10 cellular contexts compared by ENCODE assay signal in genomic region chr3:76369170-76369569, GRCh38.
DNase-seq lines count a peak whose midpoint lies in the region; ATAC-seq, FAIRE-seq and TF ChIP-seq lines count a peak whose summit lies in the region.
"Had no signal": no experiment of that assay in that cellular context is flagged by ENCODE, and none has a peak within 500 bp of the region (broad histone marks: within the 10 kb centered on the region; RNA-seq: fewer than 3 reads in every experiment).

No MANE protein-coding gene starts in this region.

- no peaks in the 10 kb centered on the region for H3K27me3 ChIP-seq in RWPE2 (ENCODE audit: insufficient read depth, poor library complexity, severe bottlenecking)

- ATAC-seq in RWPE2 (ENCODE audit: low read depth): peak; percentile 56; the same call in 1 of the 3 replicates
- ATAC-seq: effector memory CD8-positive, alpha-beta T cell had no signal

- H3K27ac ChIP-seq in HEK293 (ENCODE audit: extremely low read depth, low read depth, low read length) (no peak overlapping the region), RWPE2 (ENCODE audit: poor library complexity, severe bottlenecking) (no peak overlapping the region)

- H3K36me3 ChIP-seq in HEK293 (ENCODE audit: control insufficient read depth in 2 of 2, insufficient read depth in 1 of 2, low read length in 2 of 2) (no peaks in the 10 kb centered on the region), RWPE2 (ENCODE audit: low read depth) (no peaks in the 10 kb centered on the region)

- H3K27me3 Mint-ChIP-seq in activated T-helper 2 cell treated with anti-CD3 and anti-CD28 coated beads, Interferon-gamma antibody, Interleukin-2, Interleukin-4, amounts not matched to agents 10 μg/mL and 5 μg/mL and 100 μg/mL, durations not matched to agents 14 hours and 24 hours and 36 hours (ENCODE audit: low read depth): no peaks in the 10 kb centered on the region
- H3K27me3 Mint-ChIP-seq: activated T-cell treated with anti-CD3 and anti-CD28 coated beads, Interleukin-2, amount 50 U/mL, for 24 hours; effector memory CD8-positive, alpha-beta T cell had no signal

- CTCF ChIA-PET in HEK293 (lab: Yijun Ruan, JAX): interaction anchor here (0.6 kb wide), 2 partner anchors 93 to 579 kb away, joined by 4 to 5 read pairs; no protein-coding TSS in a partner anchor

- H3K9me3 ChIP-seq in HEK293 (ENCODE audit: control insufficient read depth, insufficient read depth, low read depth, low read length) (no peaks in the 10 kb centered on the region), RWPE2 (ENCODE audit: severe bottlenecking) (no peaks in the 10 kb centered on the region)

- H3K4me1 Mint-ChIP-seq in activated T-helper 2 cell treated with anti-CD3 and anti-CD28 coated beads, Interferon-gamma antibody, Interleukin-2, Interleukin-4, amounts not matched to agents 10 μg/mL and 5 μg/mL and 100 μg/mL, durations not matched to agents 14 hours and 24 hours and 36 hours (ENCODE audit: low read depth): no peaks in the 10 kb centered on the region

- H3K4me3 ChIP-seq in AG10803 (ENCODE audit: low read length) (no peak overlapping the region), HEK293 (ENCODE audit: low read depth, low read length) (no peak overlapping the region), RWPE2 (ENCODE audit: severe bottlenecking) (no peak overlapping the region)

- no peak overlapping the region for H3K27ac Mint-ChIP-seq in activated T-helper 2 cell treated with anti-CD3 and anti-CD28 coated beads, Interferon-gamma antibody, Interleukin-2, Interleukin-4, amounts not matched to agents 10 μg/mL and 5 μg/mL and 100 μg/mL, durations not matched to agents 14 hours and 24 hours and 36 hours
- H3K27ac Mint-ChIP-seq: activated T-cell treated with anti-CD3 and anti-CD28 coated beads, Interleukin-2, amount 50 U/mL, for 24 hours; effector memory CD8-positive, alpha-beta T cell had no signal

- no peak for FAIRE-seq in GM19239 (lab: Jason Lieb, UNC)

- TF ChIP-seq CTCF in AG10803 (conservative IDR thresholded peaks at IDR 0.05; ENCODE audit: low read length): peak; percentile 51
- TF ChIP-seq CTCF in HEK293 (tag by site-specific recombination; IDR thresholded peaks at IDR 0.05): no peak
- peak; percentile 36 for TF ChIP-seq CTCF in RWPE2 (IDR thresholded peaks at IDR 0.05; ENCODE audit: poor library complexity, severe bottlenecking)

- DNase-seq in AG10803 (ENCODE audit: low read depth): peak; percentile 26
- no peak for DNase-seq in RWPE2 (ENCODE audit: low spot score)
- DNase-seq in hepatic stellate cell (ENCODE audit: low spot score): peak; percentile 3
- DNase-seq in NCI-H1694 treated with DMSO at 0.1 percent for 48 hours (lab: John Stamatoyannopoulos, UW): no peak
- DNase-seq in activated T-helper 2 cell treated with anti-CD3 and anti-CD28 coated beads, Interferon-gamma antibody, Interleukin-2, Interleukin-4, amounts not matched to agents 10 μg/mL and 5 μg/mL and 100 μg/mL, durations not matched to agents 14 hours and 24 hours and 36 hours (ENCODE audit: low spot score): no peak
- DNase-seq in activated naive CD4-positive, alpha-beta T cell (lab: John Stamatoyannopoulos, UW): no peak
- no peak for DNase-seq in GM19239 (ENCODE audit: insufficient read length, low spot score)
- DNase-seq: activated T-cell treated with anti-CD3 and anti-CD28 coated beads, Interleukin-2, amount 50 U/mL, for 24 hours; effector memory CD8-positive, alpha-beta T cell had no signal

- peaks cover 36% of the 10 kb centered on the region for H3K9me3 Mint-ChIP-seq in activated T-helper 2 cell treated with anti-CD3 and anti-CD28 coated beads, Interferon-gamma antibody, Interleukin-2, Interleukin-4, amounts not matched to agents 10 μg/mL and 5 μg/mL and 100 μg/mL, durations not matched to agents 14 hours and 24 hours and 36 hours

- H3K36me3 Mint-ChIP-seq in activated T-helper 2 cell treated with anti-CD3 and anti-CD28 coated beads, Interferon-gamma antibody, Interleukin-2, Interleukin-4, amounts not matched to agents 10 μg/mL and 5 μg/mL and 100 μg/mL, durations not matched to agents 14 hours and 24 hours and 36 hours (ENCODE audit: low read depth): no peaks in the 10 kb centered on the region

- no peaks in the 10 kb centered on the region for H3K4me1 ChIP-seq in HEK293 (ENCODE audit: control insufficient read depth, insufficient read depth, low read length)
- no peaks in the 10 kb centered on the region for H3K4me1 ChIP-seq in RWPE2 (ENCODE audit: insufficient read depth, poor library complexity, severe bottlenecking)

- intact Hi-C loops in activated T-helper 2 cell treated with anti-CD3 and anti-CD28 coated beads, Interferon-gamma antibody, Interleukin-2, Interleukin-4, amounts not matched to agents 10 μg/mL and 5 μg/mL and 100 μg/mL, durations not matched to agents 14 hours and 24 hours and 36 hours (cut with micrococcal nuclease): no loop called here

- POLR2A ChIA-PET in HEK293 (lab: Yijun Ruan, JAX): no interaction called here

- H3K4me3 Mint-ChIP-seq in activated T-helper 2 cell treated with anti-CD3 and anti-CD28 coated beads, Interferon-gamma antibody, Interleukin-2, Interleukin-4, amounts not matched to agents 10 μg/mL and 5 μg/mL and 100 μg/mL, durations not matched to agents 14 hours and 24 hours and 36 hours (ENCODE audit: low read depth): no peak overlapping the region
- H3K4me3 Mint-ChIP-seq: activated T-cell treated with anti-CD3 and anti-CD28 coated beads, Interleukin-2, amount 50 U/mL, for 24 hours; effector memory CD8-positive, alpha-beta T cell had no signal

TF ChIP-seq in HEK293, 187 proteins besides CTCF, POLR2A, EP300 and RAD21:
- no peak for TF ChIP-seq ZNF664 (tag by site-specific recombination; IDR thresholded peaks at IDR 0.05)
- TF ChIP-seq ZNF404 (tag by site-specific recombination; IDR thresholded peaks at IDR 0.05): no peak
- no peak for TF ChIP-seq ZSCAN5A (tag by site-specific recombination; IDR thresholded peaks at IDR 0.05)
- TF ChIP-seq ZNF704 (tag by site-specific recombination; IDR thresholded peaks at IDR 0.05): no peak
- no peak for TF ChIP-seq ZNF501 (tag by site-specific recombination; IDR thresholded peaks at IDR 0.05)
- TF ChIP-seq ZNF48 (tag by site-specific recombination; IDR thresholded peaks at IDR 0.05): no peak
- TF ChIP-seq ZNF266 (tag by site-specific recombination; IDR thresholded peaks at IDR 0.05; ENCODE audit: low read depth): no peak
- peak; percentile 52; the same call in 1 of the 2 replicates for TF ChIP-seq ATF2 (tag by site-specific recombination; IDR thresholded peaks at IDR 0.05; ENCODE audit: low read depth)
- TF ChIP-seq ZNF654 (tag by site-specific recombination; IDR thresholded peaks at IDR 0.05; ENCODE audit: low read depth): peak; percentile 39
- TF ChIP-seq ZBTB26 (tag by site-specific recombination; optimal IDR thresholded peaks at IDR 0.05): no peak

Comparison
In these comparisons a context has a peak if more than half of its experiments do, and no peak if none do; other contexts are left out.
1. DNase-seq: peak in AG10803 (single experiment) and hepatic stellate cell (single experiment); none in RWPE2 (single experiment), NCI-H1694 treated with DMSO at 0.1 percent for 48 hours (single experiment), activated T-helper 2 cell treated with anti-CD3 and anti-CD28 coated beads, Interferon-gamma antibody, Interleukin-2, Interleukin-4, amounts not matched to agents 10 μg/mL and 5 μg/mL and 100 μg/mL, durations not matched to agents 14 hours and 24 hours and 36 hours (single experiment), activated naive CD4-positive, alpha-beta T cell (0 of 4) and GM19239 (single experiment).